8 cellular contexts compared by ENCODE assay signal in the genomic region with DNA sequence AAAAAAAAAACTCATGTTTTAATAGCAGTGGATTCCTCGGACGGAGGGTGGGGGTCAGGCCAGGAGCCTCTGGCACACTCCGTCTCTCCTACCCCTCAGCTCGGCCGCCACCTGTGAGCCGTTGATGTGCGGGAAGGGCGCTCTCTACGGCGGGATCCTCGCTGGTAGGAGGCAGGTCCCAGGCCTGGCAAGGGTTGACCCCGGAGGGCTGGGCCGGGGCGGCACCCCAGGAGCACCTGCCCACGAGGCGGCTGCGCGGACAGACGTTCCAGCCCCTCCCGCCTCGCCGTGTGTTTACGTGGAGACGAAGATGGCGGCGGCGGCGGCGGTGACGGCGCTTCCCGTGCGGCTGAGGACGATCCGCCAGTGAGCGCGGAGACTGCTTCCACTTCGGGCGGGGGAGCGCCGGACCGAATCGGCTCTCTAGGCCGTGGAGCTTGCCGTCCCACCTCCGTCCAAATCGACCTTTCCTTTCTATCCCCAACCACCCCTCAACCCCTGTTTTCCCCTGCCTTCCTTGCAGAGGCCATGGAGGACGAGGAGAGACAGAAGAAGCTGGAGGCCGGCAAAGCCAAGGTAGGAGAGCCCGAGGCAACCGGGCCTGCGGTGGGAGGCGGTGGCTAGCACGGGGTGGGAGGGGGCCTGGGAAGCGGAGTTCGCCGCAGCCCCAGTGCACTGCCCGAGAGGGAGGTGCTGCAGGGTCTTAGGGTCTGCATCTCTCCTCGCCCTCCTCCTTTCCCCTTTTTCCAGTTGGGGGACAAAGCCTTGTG. TPM values are rescaled to one million over a fixed set of nuclear protein-coding genes. Genes with fewer than 3 reads are reported as not detected.
A peak's percentile ranks its signal among the peaks of the same experiment; 100 is the strongest.
DNase-seq lines count a peak whose midpoint lies in the region; ATAC-seq and TF ChIP-seq lines count a peak whose summit lies in the region.

A gene (plus strand): TSS at position 291 of the 770 bp plus-strand sequence. CDS start 238 bp downstream, at position 529.

- H3K27ac ChIP-seq in GM23338 (ENCODE audit: low read depth) (peak within 1 kb of the TSS; percentile 96), neutrophil (peak within 1 kb of the TSS; percentile 90), substantia nigra (ENCODE audit: low read depth, low read length, poor library complexity, severe bottlenecking) (peak within 1 kb of the TSS; percentile 91)

- H3K36me3 ChIP-seq in GM23338 (ENCODE audit: insufficient read depth) (no peaks in the 10 kb centered on the region), neutrophil (no peaks in the 10 kb centered on the region)

- peak; percentile 91 for ATAC-seq in GM23338

- H3K79me2 ChIP-seq in GM23338 (replicated peaks; ENCODE audit: insufficient read depth): peaks cover 46% of the 10 kb centered on the region

- no peaks in the 10 kb centered on the region for H3F3A ChIP-seq in GM23338 (replicated peaks; ENCODE audit: low read depth)

- H3K27ac Mint-ChIP-seq in GM23338: peak within 1 kb of the TSS; percentile 98

- H3K4me1 Mint-ChIP-seq in GM23338: peaks cover 17% of the 10 kb centered on the region

- H3K4me3 Mint-ChIP-seq in GM23338: peak within 1 kb of the TSS; percentile 93

- H3K36me3 Mint-ChIP-seq in GM23338 (ENCODE audit: low read depth): no peaks in the 10 kb centered on the region; the same call in 2 of the 3 replicates

- no peaks in the 10 kb centered on the region for H3K9me3 ChIP-seq in neutrophil

- no peaks in the 10 kb centered on the region; the same call in 2 of the 3 replicates for H3K9me3 Mint-ChIP-seq in GM23338

- peak within 1 kb of the TSS; percentile 97 for H2AFZ ChIP-seq in GM23338

- TF ChIP-seq POLR2A in Raji (IDR thresholded peaks at IDR 0.05; ENCODE audit: insufficient read depth, low read depth, low read length): peak; percentile 88

- DNase-seq in ELF-1 (ENCODE audit: low read depth, low spot score): peak; percentile 91
- DNase-seq in GM23338 (ENCODE audit: low spot score): peak; percentile 86
- peak; percentile 80 for DNase-seq in LHCN-M2 (ENCODE audit: low read depth)
- peak; percentile 85 for DNase-seq in activated gamma-delta T cell treated with Interleukin-2 at 50 U/mL for 16 hours
- DNase-seq in foreskin melanocyte: peak; percentile 35
- peak; percentile 5 to 92 (median 71) for DNase-seq in substantia nigra (lab: John Stamatoyannopoulos, UW)

- H3K4me2 ChIP-seq in GM23338: peak within 1 kb of the TSS; percentile 95

- H3K27me3 ChIP-seq in GM23338 (ENCODE audit: insufficient read depth): peaks cover 32% of the 10 kb centered on the region
- no peaks in the 10 kb centered on the region for H3K27me3 ChIP-seq in neutrophil

- H3K4me3 ChIP-seq in GM23338: peak within 1 kb of the TSS; percentile 95
- H3K4me3 ChIP-seq in neutrophil (ENCODE audit: low read depth in 1 of 2, low read length in 1 of 2): peak within 1 kb of the TSS; percentile 69 to 77

- peaks cover 9% of the 10 kb centered on the region for H3K27me3 Mint-ChIP-seq in GM23338 (ENCODE audit: insufficient read depth, low read depth, poor library complexity)

- TF ChIP-seq CTCF in GM23338 (conservative IDR thresholded peaks at IDR 0.05; ENCODE audit: low read depth in 2 of 2) (no peak), neutrophil (IDR thresholded peaks at IDR 0.05) (no peak)

- peaks cover 11% of the 10 kb centered on the region; the same call in 1 of the 2 replicates for H3K4me1 ChIP-seq in GM23338 (ENCODE audit: insufficient read depth)
- H3K4me1 ChIP-seq in neutrophil (ENCODE audit: control insufficient read depth in 1 of 2, insufficient read depth in 1 of 2, low read depth in 1 of 2, low read length in 1 of 2): peaks cover 24 to 28% of the 10 kb centered on the region in 2 experiments

- H4K20me1 ChIP-seq in GM23338 (replicated peaks; ENCODE audit: insufficient read depth): peaks cover 18% of the 10 kb centered on the region

- no peaks in the 10 kb centered on the region for H3K9me2 ChIP-seq in GM23338 (ENCODE audit: insufficient read depth)

TF ChIP-seq in GM23338, 12 proteins besides CTCF, POLR2A, EP300 and RAD21:
- TF ChIP-seq NANOG (IDR thresholded peaks at IDR 0.05; ENCODE audit: borderline replicate concordance) (no peak), EZH2phosphoT487 (IDR thresholded peaks at IDR 0.05; ENCODE audit: unreplicated experiment) (no peak), POLR2AphosphoS5 (IDR thresholded peaks at IDR 0.05; ENCODE audit: low read depth) (peak; percentile 87), CREB1 (CRISPR knock-in tag; IDR thresholded peaks at IDR 0.05; ENCODE audit: low read depth) (peak; percentile 71)

RNA-seq across cellular contexts. Expression of the gene that starts here (rescaled TPM):
- 29.4 and 33.5 TPM in 2 replicates for total RNA-seq in GM23338 (2014; rRNA removed; shearing (Covaris generic))
- 51.9 and 67.4 TPM in 2 replicates for polyA plus RNA-seq in GM23338 (2016; fragmentation: Nextera tagmentation; extraction: Ambion mirVana)
- total RNA-seq in LHCN-M2 (2014; rRNA removed): 39.3 and 42.3 TPM in 2 replicates
- 6.6 TPM for polyA plus RNA-seq in LHCN-M2 (2012)

Comparison
In these comparisons a context has a peak if more than half of its experiments do, and no peak if none do; other contexts are left out.
1. Peak in every context shown above with its lines: DNase-seq, ATAC-seq, H3K4me3 ChIP-seq and H3K27ac ChIP-seq.
2. DNase-seq: peak in every context shown above with its lines; median percentile 91 in ELF-1; 86 in GM23338; 85 in activated gamma-delta T cell treated with Interleukin-2 at 50 U/mL for 16 hours; 80 in LHCN-M2; 71 in substantia nigra; 35 in foreskin melanocyte.